ENCODE assay signal across 8 cellular contexts in the genomic region with DNA sequence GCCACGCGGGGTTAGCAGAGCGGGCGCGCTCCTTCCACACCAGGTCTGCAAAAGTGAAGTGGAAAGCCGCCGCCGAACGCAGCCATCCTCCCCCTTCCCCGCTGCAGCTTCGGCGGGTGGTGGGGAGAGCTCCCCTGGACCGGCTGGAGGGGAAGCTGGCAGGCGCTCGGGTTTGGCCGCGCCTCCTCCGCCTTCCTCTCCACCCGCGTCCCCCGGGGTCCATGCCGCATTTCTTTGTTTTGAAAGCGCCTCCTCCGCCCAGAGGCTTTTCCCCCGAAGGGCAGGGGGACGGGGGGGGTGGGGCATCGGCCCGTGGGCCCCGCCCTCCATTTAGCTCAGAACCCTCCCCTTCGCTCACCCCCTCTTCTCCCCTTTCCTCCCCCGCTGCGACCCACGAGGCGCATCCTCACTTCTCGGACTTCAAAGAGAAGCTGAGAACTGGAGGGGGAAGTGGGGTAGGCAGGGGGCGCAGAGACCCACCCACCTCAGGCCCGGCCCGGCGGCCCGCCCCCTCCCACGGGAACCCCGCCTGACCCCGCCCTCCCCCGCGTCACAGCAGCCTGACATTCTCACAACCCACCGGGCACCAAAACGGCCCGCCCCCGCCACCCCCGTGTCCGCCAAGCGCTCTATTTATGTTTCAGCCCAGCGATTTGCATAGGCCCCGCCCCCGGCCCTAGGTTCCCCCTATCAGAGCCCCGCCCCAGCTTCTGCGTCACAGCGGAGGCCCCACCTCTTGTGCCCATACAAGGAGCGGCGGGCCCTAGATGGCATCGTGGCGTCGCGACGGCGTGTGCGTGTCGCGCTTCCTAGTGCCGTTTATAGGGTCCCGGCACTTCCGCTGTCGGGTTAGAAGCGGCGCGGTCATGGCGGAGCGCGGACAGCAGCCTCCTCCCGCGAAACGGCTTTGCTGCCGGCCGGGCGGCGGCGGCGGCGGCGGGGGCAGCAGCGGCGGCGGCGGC. TPM values are rescaled to one million over a fixed set of nuclear protein-coding genes. Genes with fewer than 3 reads are reported as not detected.
A peak's percentile ranks its signal among the peaks of the same experiment; 100 is the strongest.
DNase-seq lines count a peak whose midpoint lies in the region; ATAC-seq and TF ChIP-seq lines count a peak whose summit lies in the region.

A gene (plus strand): TSS at position 852 of the 962 bp plus-strand sequence. CDS start 15 bp downstream, at position 867.

- peaks cover 40% of the 10 kb centered on the region for H3K4me1 ChIP-seq in ACC112 (ENCODE audit: control insufficient read depth, insufficient read depth, low read length, unreplicated experiment)

- POLR2A ChIA-PET in activated B cell treated with CpG ODN at 0.5 μM for 24 hours (lab: Charles Lee): interaction anchor here (0.5 to 3.7 kb wide), 25 partner anchors 8 to 1081 kb away, joined by 3 to 43 read pairs (median 4); a partner anchor contains a TSS

- intact Hi-C loops in activated B cell treated with CpG ODN at 0.5 μM for 24 hours (cut with micrococcal nuclease): loop anchor here (1.0 to 10.0 kb wide), 15 partner anchors 12 to 1767 kb away; a partner anchor contains a TSS

- no peaks in the 10 kb centered on the region for H3K9me3 Mint-ChIP-seq in activated B cell treated with CpG ODN at 0.5 μM for 24 hours
- no peaks in the 10 kb centered on the region for H3K9me3 Mint-ChIP-seq in immature natural killer cell

- H3K27ac Mint-ChIP-seq in activated B cell treated with CpG ODN at 0.5 μM for 24 hours (peak within 1 kb of the TSS; percentile 93), immature natural killer cell (peak within 1 kb of the TSS; percentile 86 to 96 (median 93))

- H3K36me3 ChIP-seq in ACC112 (ENCODE audit: insufficient read depth, low read length): peaks cover 2% of the 10 kb centered on the region; the same call in 1 of the 2 replicates

- peak within 1 kb of the TSS; percentile 89 for H3K4me3 ChIP-seq in ACC112 (ENCODE audit: low read depth, low read length)

- H3K27me3 Mint-ChIP-seq in activated B cell treated with CpG ODN at 0.5 μM for 24 hours: peaks cover 5% of the 10 kb centered on the region
- peaks cover 19 to 36% (median 29%) of the 10 kb centered on the region in 3 donors for H3K27me3 Mint-ChIP-seq in immature natural killer cell (ENCODE audit: low read depth in 3 of 3)

- H3K4me1 Mint-ChIP-seq in activated B cell treated with CpG ODN at 0.5 μM for 24 hours: peaks cover 48% of the 10 kb centered on the region
- peaks cover 29 to 51% of the 10 kb centered on the region in 2 donors for H3K4me1 Mint-ChIP-seq in immature natural killer cell

- CTCF ChIA-PET in activated B cell treated with CpG ODN at 0.5 μM for 24 hours (lab: Charles Lee): interaction anchor here (1.7 kb wide), 1 partner anchor 77 kb away, joined by 5 read pairs; no protein-coding TSS in a partner anchor

- H3K4me3 Mint-ChIP-seq in activated B cell treated with CpG ODN at 0.5 μM for 24 hours (peak within 1 kb of the TSS; percentile 93), immature natural killer cell (peak within 1 kb of the TSS; percentile 91 to 96 (median 94))

- H3K36me3 Mint-ChIP-seq in activated B cell treated with CpG ODN at 0.5 μM for 24 hours (ENCODE audit: low read depth) (peaks cover 4% of the 10 kb centered on the region), immature natural killer cell (no peaks in the 10 kb centered on the region)

- peak within 1 kb of the TSS; percentile 90 for H3K27ac ChIP-seq in ACC112 (ENCODE audit: low read depth, low read length)
- peak within 1 kb of the TSS; percentile 96 for H3K27ac ChIP-seq in caudate nucleus (ENCODE audit: low read depth, low read length)

- no peaks in the 10 kb centered on the region for H3K27me3 ChIP-seq in ACC112 (ENCODE audit: insufficient read depth, low read length)

- peaks cover 39% of the 10 kb centered on the region for H3K79me2 ChIP-seq in ACC112 (ENCODE audit: control insufficient read depth, insufficient read depth, low read length, unreplicated experiment)

- ATAC-seq in GM18873 (IDR thresholded peaks at IDR 0.05; ENCODE audit: low FRiP score, unreplicated experiment) (peak; percentile 56), HG03135 (IDR thresholded peaks at IDR 0.05; ENCODE audit: unreplicated experiment) (peak; percentile 81), activated B cell treated with CpG ODN at 0.5 μM for 24 hours (ENCODE audit: low read depth) (peak; percentile 78)

- peak within 1 kb of the TSS; percentile 67 for H2AFZ ChIP-seq in ACC112 (ENCODE audit: low read length, unreplicated experiment)

- no peak for TF ChIP-seq CTCF in activated B cell treated with CpG ODN at 0.5 μM for 24 hours (IDR thresholded peaks at IDR 0.05)

- DNase-seq in NCI-H2227 treated with DMSO at 0.1 percent for 48 hours (lab: John Stamatoyannopoulos, UW) (peak; percentile 94), activated B cell treated with CpG ODN at 0.5 μM for 24 hours (peak; percentile 97), caudate nucleus (lab: John Stamatoyannopoulos, UW) (peak; percentile 89 to 100 (median 99)), immature natural killer cell (peak; percentile 97 to 99 (median 98)), smooth muscle cell of the brain vasculature (ENCODE audit: low read depth, low spot score) (peak; percentile 98)

RNA-seq across cellular contexts. Expression of the gene that starts here (rescaled TPM):
- 6.9 and 8.5 TPM in 2 replicates for total RNA-seq in activated B cell treated with CpG ODN at 0.5 μM for 24 hours
- under 1 TPM; 0.40 to 0.76 (median 0.43) TPM for polyA plus RNA-seq in immature natural killer cell

Comparison
In these comparisons a context has a peak if more than half of its experiments do, and no peak if none do; other contexts are left out.
1. Peak in every context shown above with its lines: DNase-seq, ATAC-seq, H3K4me3 ChIP-seq and H3K27ac ChIP-seq.
2. Peak in DNase-seq in immature natural killer cell; RNA of the gene not detected or under 1 TPM.